7 cellular contexts compared by ENCODE assay signal in the genomic region with DNA sequence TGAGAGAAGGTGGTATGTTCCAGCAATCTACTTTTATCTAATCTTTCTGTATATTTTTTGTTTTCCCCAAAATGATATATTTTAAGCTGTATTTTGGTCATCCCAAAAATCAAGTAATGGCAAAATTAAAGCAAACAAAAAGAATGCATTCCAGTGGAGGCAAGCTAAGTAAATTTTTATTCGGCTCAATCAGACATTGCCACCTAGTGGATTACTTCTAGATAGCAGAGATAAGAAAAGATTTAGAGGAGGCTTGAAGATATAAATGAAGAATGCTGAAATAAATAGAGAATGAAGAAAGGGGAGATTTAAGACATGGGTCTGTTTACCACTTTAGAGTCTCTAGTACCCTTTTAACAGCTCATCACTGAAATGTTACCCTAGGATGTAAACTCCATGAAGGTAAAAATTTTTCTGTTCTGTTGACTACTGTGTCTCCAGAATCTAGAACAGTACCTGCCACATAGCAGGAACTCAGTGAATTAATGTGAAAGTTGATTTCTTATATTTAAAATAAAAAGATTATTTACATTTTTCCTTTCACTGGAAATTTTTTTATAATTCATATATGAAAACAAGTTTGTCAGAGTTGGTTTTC.
DNase-seq lines count a peak whose midpoint lies in the region; ATAC-seq, FAIRE-seq and TF ChIP-seq lines count a peak whose summit lies in the region.

No MANE protein-coding gene starts in this region.

- DNase-seq in PC-9 (no peak), esophagus squamous epithelium (lab: John Stamatoyannopoulos, UW) (no peak), pons (ENCODE audit: low spot score) (peak; percentile 90)
- no peak for DNase-seq in activated CD4-positive, alpha-beta T cell treated with anti-CD3 and anti-CD28 coated beads for 36 hours

- no peaks in the 10 kb centered on the region for H3K4me1 ChIP-seq in PC-9 (replicated peaks; ENCODE audit: insufficient read depth)
- no peaks in the 10 kb centered on the region for H3K4me1 ChIP-seq in esophagus squamous epithelium

- H3K4me3 ChIP-seq in PC-9: no peak overlapping the region
- H3K4me3 ChIP-seq in esophagus squamous epithelium: no peak overlapping the region

- CTCF ChIA-PET in PC-9 (lab: Charles Lee): interaction anchor here (0.6 to 1.2 kb wide), 3 partner anchors 163 to 173 kb away, joined by 4 to 5 read pairs (median 4); no protein-coding TSS in a partner anchor
- CTCF ChIA-PET in activated CD4-positive, alpha-beta T cell treated with anti-CD3 and anti-CD28 coated beads for 36 hours (lab: Charles Lee): interaction anchor here (0.7 to 4.0 kb wide), 16 partner anchors 8 to 350 kb away, joined by 3 to 18 read pairs (median 4); no protein-coding TSS in a partner anchor

- H3K36me3 Mint-ChIP-seq in activated CD4-positive, alpha-beta T cell treated with anti-CD3 and anti-CD28 coated beads for 36 hours (ENCODE audit: low read depth): no peaks in the 10 kb centered on the region

- no peak overlapping the region for H2AFZ ChIP-seq in PC-9

- peak; percentile 72 for TF ChIP-seq CTCF in PC-9 (conservative IDR thresholded peaks at IDR 0.05)
- peak; percentile 27 to 70 (median 60) for TF ChIP-seq CTCF in esophagus squamous epithelium (IDR thresholded peaks at IDR 0.05)

- H4K20me1 ChIP-seq in PC-9 (ENCODE audit: insufficient read depth): no peaks in the 10 kb centered on the region

- 0 to 10% methylated on average over 1 of the region's 1 CpG for WGBS in esophagus squamous epithelium, 2 donors

- ATAC-seq in HG03159 (IDR thresholded peaks at IDR 0.05; ENCODE audit: unreplicated experiment): peak; percentile 61
- ATAC-seq in activated CD4-positive, alpha-beta T cell treated with anti-CD3 and anti-CD28 coated beads for 36 hours: no peak
- no peak for ATAC-seq in HG02571 (IDR thresholded peaks at IDR 0.05; ENCODE audit: unreplicated experiment)

- POLR2A ChIA-PET in PC-9 (lab: Charles Lee; ENCODE audit: unreplicated experiment): interaction anchor here (0.5 kb wide), 1 partner anchor 10 kb away, joined by 3 read pairs; no protein-coding TSS in a partner anchor
- POLR2A ChIA-PET in activated CD4-positive, alpha-beta T cell treated with anti-CD3 and anti-CD28 coated beads for 36 hours (lab: Charles Lee): interaction anchor here (0.7 kb wide), 1 partner anchor 78 kb away, joined by 3 read pairs; no protein-coding TSS in a partner anchor

- no peaks in the 10 kb centered on the region for H3F3A ChIP-seq in PC-9 (ENCODE audit: insufficient read depth, low read depth)

- H3K27me3 Mint-ChIP-seq in activated CD4-positive, alpha-beta T cell treated with anti-CD3 and anti-CD28 coated beads for 36 hours: peaks cover 8% of the 10 kb centered on the region

- peak; percentile 94 for FAIRE-seq in G401.6 (lab: Jason Lieb, UNC)

- no peaks in the 10 kb centered on the region for H3K9me2 ChIP-seq in PC-9 (ENCODE audit: insufficient read depth)

- H3K27ac ChIP-seq in PC-9 (no peak overlapping the region), esophagus squamous epithelium (no peak overlapping the region)

- H3K27ac Mint-ChIP-seq in activated CD4-positive, alpha-beta T cell treated with anti-CD3 and anti-CD28 coated beads for 36 hours: no peak overlapping the region

- H3K4me2 ChIP-seq in PC-9: no peak overlapping the region

- H3K4me3 Mint-ChIP-seq in activated CD4-positive, alpha-beta T cell treated with anti-CD3 and anti-CD28 coated beads for 36 hours: no peak overlapping the region

- H3K9me3 Mint-ChIP-seq in activated CD4-positive, alpha-beta T cell treated with anti-CD3 and anti-CD28 coated beads for 36 hours (ENCODE audit: low read depth): no peaks in the 10 kb centered on the region

- no peaks in the 10 kb centered on the region for H3K4me1 Mint-ChIP-seq in activated CD4-positive, alpha-beta T cell treated with anti-CD3 and anti-CD28 coated beads for 36 hours

- TF ChIP-seq POLR2A in esophagus squamous epithelium (IDR thresholded peaks at IDR 0.05): no peak

- intact Hi-C loops in PC-9 (cut with micrococcal nuclease; ENCODE audit: unreplicated experiment) (loop anchor here (1.0 to 5.0 kb wide), 2 partner anchors 172 to 301 kb away; partner anchors contain the start of genes LARP7 and ZGRF1), esophagus squamous epithelium (cut with DNase I) (loop anchor here (10.0 kb wide), 1 partner anchor 304 kb away; the partner anchor contains the start of genes LARP7 and ZGRF1)
- intact Hi-C loops in activated CD4-positive, alpha-beta T cell treated with anti-CD3 and anti-CD28 coated beads for 36 hours (cut with DNase I, micrococcal nuclease): loop anchor here (1.0 to 10.0 kb wide), 6 partner anchors 85 to 834 kb away; partner anchors contain the start of genes LARP7 (in 1 of the 2) and ZGRF1 (in 1 of the 2)

- H3K27me3 ChIP-seq in PC-9 (ENCODE audit: insufficient read depth, low read depth) (no peaks in the 10 kb centered on the region), esophagus squamous epithelium (no peaks in the 10 kb centered on the region)

- no peaks in the 10 kb centered on the region for H3K79me2 ChIP-seq in PC-9 (ENCODE audit: low read depth)

- H3K36me3 ChIP-seq in PC-9 (ENCODE audit: low read depth): no peaks in the 10 kb centered on the region
- no peaks in the 10 kb centered on the region for H3K36me3 ChIP-seq in esophagus squamous epithelium

- no TSS peak for BruUV-seq in PC-9 (replicated peaks; lab: Mats Ljungman, UMichigan)

- no peaks in the 10 kb centered on the region for H3K9me3 ChIP-seq in PC-9 (ENCODE audit: insufficient read depth, low read depth)
- H3K9me3 ChIP-seq in esophagus squamous epithelium: no peaks in the 10 kb centered on the region
